8 cellular contexts compared by ENCODE assay signal in the genomic region with DNA sequence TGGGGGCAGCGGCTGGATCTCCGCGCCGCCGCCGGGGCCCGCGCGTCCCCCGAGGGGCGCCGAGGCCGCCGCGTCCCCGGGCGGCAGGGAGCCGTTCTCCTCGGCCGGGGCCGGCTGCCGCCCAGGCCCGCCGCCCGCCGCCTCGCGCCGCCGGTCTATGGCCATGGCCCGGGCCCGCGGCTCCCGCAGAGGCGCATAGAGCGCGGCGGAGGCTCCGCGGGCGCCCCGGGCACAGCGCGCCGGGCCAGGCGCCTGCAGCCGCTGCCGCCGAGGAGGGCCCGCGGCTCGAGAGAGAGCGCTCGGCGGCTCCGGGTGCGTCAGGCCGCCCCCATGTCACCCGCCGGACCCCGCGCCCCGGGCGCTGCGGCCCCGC. TPM values are rescaled to one million over a fixed set of nuclear protein-coding genes. Genes with fewer than 3 reads are reported as not detected.
A peak's percentile ranks its signal among the peaks of the same experiment; 100 is the strongest.
DNase-seq lines count a peak whose midpoint lies in the region; ATAC-seq and TF ChIP-seq lines count a peak whose summit lies in the region.

No MANE protein-coding gene starts in this region.

- ATAC-seq in SK-N-SH treated with all-trans-retinoic acid at 6 μM for 48 hours = no peak; the same call in 2 of the 3 replicates
- peak; percentile 33 to 34 for ATAC-seq in gastrocnemius medialis

- in situ Hi-C loops in gastrocnemius medialis (cut with MboI; ENCODE audit: low sequenced_read_pairs in 4 of 4) = loop anchor here (25.0 kb wide), 1 partner anchor 169 kb away; no protein-coding TSS in a partner anchor

- H3K4me3 ChIP-seq in SK-N-SH (ENCODE audit: low read depth in 2 of 2, low read length in 1 of 2) = peak overlapping the region in 1 of 2 experiments; percentile 47; a peak in 2 of 4 replicates
- peak overlapping the region; percentile 64 to 75 (median 74) for H3K4me3 ChIP-seq in esophagus muscularis mucosa
- peak overlapping the region; percentile 68 to 83 (median 71) for H3K4me3 ChIP-seq in gastrocnemius medialis
- no peak overlapping the region for H3K4me3 ChIP-seq in Karpas-422 (ENCODE audit: low read length)

- no peak overlapping the region for H3K4me3 Mint-ChIP-seq in activated T-helper 2 cell treated with anti-CD3 and anti-CD28 coated beads, Interferon-gamma antibody, Interleukin-2, Interleukin-4, amounts not matched to agents 10 μg/mL and 5 μg/mL and 100 μg/mL, durations not matched to agents 14 hours and 24 hours and 36 hours (ENCODE audit: low read depth)

- POLR2A ChIA-PET in SK-N-SH (lab: Yijun Ruan, JAX) = no interaction called here

- TF ChIP-seq CTCF in SK-N-SH (IDR thresholded peaks at IDR 0.05) (no peak), esophagus muscularis mucosa (IDR thresholded peaks at IDR 0.05) (no peak), gastrocnemius medialis (IDR thresholded peaks at IDR 0.05 in 4 of 5, conservative IDR thresholded peaks at IDR 0.05 in 1 of 5) (no peak)

- H3K79me2 ChIP-seq in SK-N-SH (ENCODE audit: insufficient read depth) (no peaks in the 10 kb centered on the region), Karpas-422 (ENCODE audit: low read length) (no peaks in the 10 kb centered on the region)

- H4K20me1 ChIP-seq in SK-N-SH (ENCODE audit: insufficient read depth) = no peaks in the 10 kb centered on the region
- no peaks in the 10 kb centered on the region for H4K20me1 ChIP-seq in Karpas-422 (ENCODE audit: insufficient read depth, low read depth, low read length)

- H3K9me3 ChIP-seq in SK-N-SH (no peaks in the 10 kb centered on the region), esophagus muscularis mucosa (no peaks in the 10 kb centered on the region), gastrocnemius medialis (no peaks in the 10 kb centered on the region), Karpas-422 (ENCODE audit: low read length) (no peaks in the 10 kb centered on the region)

- H3K27ac ChIP-seq in SK-N-SH (ENCODE audit: low read depth in 2 of 2, low read length in 1 of 2) (no peak overlapping the region), esophagus muscularis mucosa (replicated peaks in 1 of 4) (peak overlapping the region in 3 of 4 donors; percentile 61 to 87 (median 83)), gastrocnemius medialis (peak overlapping the region; percentile 44 to 87 (median 69)), Karpas-422 (ENCODE audit: low read length) (no peak overlapping the region)

- H3K4me1 ChIP-seq in SK-N-SH (ENCODE audit: control insufficient read depth in 1 of 2, insufficient read depth in 2 of 2, low read depth in 1 of 2, low read length in 1 of 2) (no peaks in the 10 kb centered on the region; a peak in 1 of 4 replicates), esophagus muscularis mucosa (peaks cover 28 to 46% (median 41%) of the 10 kb centered on the region in 4 donors), gastrocnemius medialis (peaks cover 23 to 33% of the 10 kb centered on the region in 2 donors), Karpas-422 (ENCODE audit: low read length) (no peaks in the 10 kb centered on the region)

- H3K27me3 ChIP-seq in SK-N-SH (ENCODE audit: insufficient read depth) (peaks cover 71% of the 10 kb centered on the region), esophagus muscularis mucosa (no peaks in the 10 kb centered on the region), gastrocnemius medialis (no peaks in the 10 kb centered on the region), Karpas-422 (ENCODE audit: low read length) (no peaks in the 10 kb centered on the region)

- no peak overlapping the region for H2AFZ ChIP-seq in SK-N-SH (ENCODE audit: low read depth)
- H2AFZ ChIP-seq in Karpas-422 (ENCODE audit: low read length) = no peak overlapping the region

- H3K9me2 ChIP-seq in SK-N-SH (no peaks in the 10 kb centered on the region), Karpas-422 (replicated peaks; ENCODE audit: insufficient read depth, low read length) (no peaks in the 10 kb centered on the region)

- H3K4me2 ChIP-seq in SK-N-SH (no peak overlapping the region; the same call in 1 of the 2 replicates), Karpas-422 (ENCODE audit: low read depth, low read length, poor library complexity, severe bottlenecking) (no peak overlapping the region)

- peaks cover 5% of the 10 kb centered on the region for H3K4me1 Mint-ChIP-seq in activated T-helper 2 cell treated with anti-CD3 and anti-CD28 coated beads, Interferon-gamma antibody, Interleukin-2, Interleukin-4, amounts not matched to agents 10 μg/mL and 5 μg/mL and 100 μg/mL, durations not matched to agents 14 hours and 24 hours and 36 hours (ENCODE audit: low read depth)

- no peak for TF ChIP-seq EP300 in SK-N-SH (IDR thresholded peaks at IDR 0.05; ENCODE audit: borderline replicate concordance in 1 of 2, low read depth in 1 of 2, low read length in 1 of 2)
- TF ChIP-seq EP300 in esophagus muscularis mucosa (IDR thresholded peaks at IDR 0.05) = no peak

- peaks cover 50% of the 10 kb centered on the region for H3K27me3 Mint-ChIP-seq in activated T-helper 2 cell treated with anti-CD3 and anti-CD28 coated beads, Interferon-gamma antibody, Interleukin-2, Interleukin-4, amounts not matched to agents 10 μg/mL and 5 μg/mL and 100 μg/mL, durations not matched to agents 14 hours and 24 hours and 36 hours (ENCODE audit: low read depth)

- H3F3A ChIP-seq in SK-N-SH (replicated peaks; ENCODE audit: insufficient read depth) = peaks cover 3% of the 10 kb centered on the region

- intact Hi-C loops in esophagus muscularis mucosa (cut with DNase I) (loop anchor here (5.0 kb wide), 1 partner anchor 276 kb away; no protein-coding TSS in a partner anchor), gastrocnemius medialis (cut with DNase I; ENCODE audit: low total_unique reads) (loop anchor here (2.0 to 5.0 kb wide), 4 partner anchors 36 to 159 kb away; no protein-coding TSS in a partner anchor)
- intact Hi-C loops in activated T-helper 2 cell treated with anti-CD3 and anti-CD28 coated beads, Interferon-gamma antibody, Interleukin-2, Interleukin-4, amounts not matched to agents 10 μg/mL and 5 μg/mL and 100 μg/mL, durations not matched to agents 14 hours and 24 hours and 36 hours (cut with micrococcal nuclease) = loop anchor here (2.0 to 5.0 kb wide), 2 partner anchors 179 to 226 kb away; no protein-coding TSS in a partner anchor

- TF ChIP-seq RAD21 in SK-N-SH (IDR thresholded peaks at IDR 0.05; ENCODE audit: low read length) = no peak

- CTCF ChIA-PET in SK-N-SH (lab: Yijun Ruan, JAX) = interaction anchor here (1.0 to 2.2 kb wide), 2 partner anchors 10 to 33 kb away, joined by 3 to 8 read pairs; no protein-coding TSS in a partner anchor

- H3K36me3 Mint-ChIP-seq in activated T-helper 2 cell treated with anti-CD3 and anti-CD28 coated beads, Interferon-gamma antibody, Interleukin-2, Interleukin-4, amounts not matched to agents 10 μg/mL and 5 μg/mL and 100 μg/mL, durations not matched to agents 14 hours and 24 hours and 36 hours (ENCODE audit: low read depth) = no peaks in the 10 kb centered on the region

- TF ChIP-seq POLR2A in esophagus muscularis mucosa (IDR thresholded peaks at IDR 0.05; ENCODE audit: low read depth) (no peak), gastrocnemius medialis (IDR thresholded peaks at IDR 0.05) (no peak)

- no peaks in the 10 kb centered on the region for H3K9me3 Mint-ChIP-seq in activated T-helper 2 cell treated with anti-CD3 and anti-CD28 coated beads, Interferon-gamma antibody, Interleukin-2, Interleukin-4, amounts not matched to agents 10 μg/mL and 5 μg/mL and 100 μg/mL, durations not matched to agents 14 hours and 24 hours and 36 hours

- no peak overlapping the region for H3K27ac Mint-ChIP-seq in activated T-helper 2 cell treated with anti-CD3 and anti-CD28 coated beads, Interferon-gamma antibody, Interleukin-2, Interleukin-4, amounts not matched to agents 10 μg/mL and 5 μg/mL and 100 μg/mL, durations not matched to agents 14 hours and 24 hours and 36 hours

- DNase-seq in SK-N-SH (peak; percentile 77), HuH-7.5 (ENCODE audit: low spot score) (peak; percentile 22), esophagus muscularis mucosa (ENCODE audit: extremely low spot score) (no peak), gastrocnemius medialis (no peak), Karpas-422 (no peak)
- no peak for DNase-seq in activated T-helper 2 cell treated with anti-CD3 and anti-CD28 coated beads, Interferon-gamma antibody, Interleukin-2, Interleukin-4, amounts not matched to agents 10 μg/mL and 5 μg/mL and 100 μg/mL, durations not matched to agents 14 hours and 24 hours and 36 hours (ENCODE audit: low spot score)
- DNase-seq in activated effector memory CD4-positive, alpha-beta T cell treated with Interleukin-2 at 50 U/mL for 16 hours = no peak

- no CpG with 5 or more reads among the region's 66 CpGs for WGBS in SK-N-SH (ENCODE audit: low lambda C conversion rate)
- WGBS in esophagus muscularis mucosa = 0% methylated on average over 2 of the region's 66 CpGs

- no peak overlapping the region for H3K9ac ChIP-seq in SK-N-SH
- H3K9ac ChIP-seq in Karpas-422 (ENCODE audit: low read length) = no peak overlapping the region

- H3K36me3 ChIP-seq in SK-N-SH (replicated peaks in 1 of 2; ENCODE audit: control insufficient read depth in 1 of 2, insufficient read depth in 2 of 2, low read length in 1 of 2) (no peaks in the 10 kb centered on the region), esophagus muscularis mucosa (no peaks in the 10 kb centered on the region), gastrocnemius medialis (no peaks in the 10 kb centered on the region), Karpas-422 (ENCODE audit: insufficient read depth, low read length) (no peaks in the 10 kb centered on the region)

TF ChIP-seq in SK-N-SH, 30 proteins besides CTCF, POLR2A, EP300 and RAD21 (continues in another document):
- no peak for TF ChIP-seq TCF12 (IDR thresholded peaks at IDR 0.05)
- no peak for TF ChIP-seq GATA2 (CRISPR knock-in tag; IDR thresholded peaks at IDR 0.05)
- no peak for TF ChIP-seq YY1 (IDR thresholded peaks at IDR 0.05; ENCODE audit: low read depth)
- no peak for TF ChIP-seq FOXJ3 (CRISPR knock-in tag; IDR thresholded peaks at IDR 0.05)

RNA-seq across cellular contexts. Expression of a gene that starts 0.5 kb away (rescaled TPM):
- polyA plus RNA-seq in SK-N-SH (2012; rRNA removed) = not detected in 2 replicates
- polyA plus RNA-seq in SK-N-SH (2012; cell fraction: cytosol; rRNA removed) = not detected in 2 replicates
- 0.01 TPM in 1 of 2 replicates, not detected in the other for polyA plus RNA-seq in SK-N-SH (2012; cell fraction: nucleus; rRNA removed)
- total RNA-seq in esophagus muscularis mucosa = 10 to 100 TPM in 2 of 4 donors, 1 to 10 TPM in 2; 7.6 to 13.1 (median 9.5) TPM
- total RNA-seq in gastrocnemius medialis = 10 to 100 TPM in 3 of 4 donors, 1 to 10 TPM in 1; 6.6 to 25.0 (median 14.6) TPM
- total RNA-seq in activated T-helper 2 cell treated with anti-CD3 and anti-CD28 coated beads, Interferon-gamma antibody, Interleukin-2, Interleukin-4, amounts not matched to agents 10 μg/mL and 5 μg/mL and 100 μg/mL, durations not matched to agents 14 hours and 24 hours and 36 hours = 0.07 TPM in 1 of 2 replicates, not detected in the other
- total RNA-seq in Karpas-422 (2014; rRNA removed; shearing (Covaris generic); ENCODE audit: low replicate concordance) = not detected in 2 replicates

Comparison
In these comparisons a context has a peak if more than half of its experiments do, and no peak if none do; other contexts are left out.
1. DNase-seq: peak in SK-N-SH (single experiment) and HuH-7.5 (single experiment); none in esophagus muscularis mucosa (single experiment), gastrocnemius medialis (0 of 2), activated T-helper 2 cell treated with anti-CD3 and anti-CD28 coated beads, Interferon-gamma antibody, Interleukin-2, Interleukin-4, amounts not matched to agents 10 μg/mL and 5 μg/mL and 100 μg/mL, durations not matched to agents 14 hours and 24 hours and 36 hours (single experiment), Karpas-422 (single experiment) and activated effector memory CD4-positive, alpha-beta T cell treated with Interleukin-2 at 50 U/mL for 16 hours (single experiment).
2. H3K27ac ChIP-seq: peak in esophagus muscularis mucosa (3 of 4) and gastrocnemius medialis (4 of 4); none in SK-N-SH (0 of 2) and Karpas-422 (single experiment).